16 cellular contexts compared by ENCODE assay signal in the genomic region with DNA sequence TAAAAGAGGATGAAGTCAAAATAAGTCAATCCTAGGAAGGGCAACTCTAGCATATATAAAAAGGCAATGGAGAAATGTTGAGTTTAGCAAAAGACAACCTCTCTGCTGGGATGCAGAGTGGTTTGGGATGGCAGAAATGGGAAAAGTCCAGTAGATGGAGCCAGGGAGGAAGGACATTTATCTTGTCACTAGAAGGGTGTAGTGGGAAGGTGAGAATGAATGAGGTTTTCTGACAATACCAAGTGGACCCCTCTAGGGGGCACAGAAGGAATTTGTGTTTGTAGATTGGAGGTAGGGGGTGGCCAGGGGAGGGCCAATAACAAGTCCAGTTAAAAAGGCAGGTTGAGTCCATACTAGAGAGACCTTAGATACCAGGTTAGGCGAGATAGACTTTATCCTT.
DNase-seq lines count a peak whose midpoint lies in the region; TF ChIP-seq lines count a peak whose summit lies in the region.
"Had no signal": no experiment of that assay in that cellular context is flagged by ENCODE, and none has a peak within 500 bp of the region (broad histone marks: within the 10 kb centered on the region; RNA-seq: fewer than 3 reads in every experiment).

No MANE protein-coding gene starts in this region.

- H3K9me3 ChIP-seq in effector memory CD4-positive, alpha-beta T cell (ENCODE audit: control insufficient read depth, low read length), result no peaks in the 10 kb centered on the region

- peak; percentile 14 for DNase-seq in Caki2 (ENCODE audit: low read depth)
- DNase-seq in HuH-7.5 (ENCODE audit: low spot score), result peak; percentile 49
- peak; percentile 87 for DNase-seq in iPS-NIHi7 (ENCODE audit: extremely low spot score)
- DNase-seq in effector memory CD4-positive, alpha-beta T cell, result no peak
- DNase-seq in midbrain (lab: John Stamatoyannopoulos, UW), result no peak
- DNase-seq in cardiac septum (ENCODE audit: low spot score), result no peak
- no peak for DNase-seq in DMS53 (lab: John Stamatoyannopoulos, UW)
- DNase-seq: activated CD8-positive, alpha-beta memory T cell treated with anti-CD3 and anti-CD28 coated beads, Interleukin-2, amount 50 U/mL, for 4 hours; amygdala; KG1; left cardiac atrium; NCI-H446 treated with DMSO at 0.1 percent for 48 hours; nucleus accumbens; stimulated activated CD4-positive, alpha-beta T cell treated with anti-CD3 and anti-CD28 coated beads, Interleukin-2, amount 100 ng/mL, for 48 hours had no signal

- in situ Hi-C loops in Caki2 (cut with HindIII; ENCODE audit: low pct_unique_long_range_greater_than_20kb, low sequenced_read_pairs), result no loop called here

- no peak overlapping the region for H3K4me3 ChIP-seq in effector memory CD4-positive, alpha-beta T cell (ENCODE audit: insufficient read depth, low read depth, low read length, poor library complexity, severe bottlenecking)

- intact Hi-C loops in cardiac septum (cut with DNase I), result no loop called here

- TF ChIP-seq CTCF in VCaP (conservative IDR thresholded peaks at IDR 0.05), result peak; percentile 64

- H3K27ac ChIP-seq in VCaP, result no peak overlapping the region
- no peak overlapping the region for H3K27ac ChIP-seq in effector memory CD4-positive, alpha-beta T cell (ENCODE audit: insufficient read depth, low read length, poor library complexity, severe bottlenecking)
- H3K27ac ChIP-seq: epithelial cell of prostate had no signal

- H3K36me3 ChIP-seq in effector memory CD4-positive, alpha-beta T cell (ENCODE audit: control insufficient read depth, insufficient read depth, low read length), result no peaks in the 10 kb centered on the region

- no peaks in the 10 kb centered on the region for H3K27me3 ChIP-seq in effector memory CD4-positive, alpha-beta T cell (replicated peaks; ENCODE audit: control insufficient read depth, insufficient read depth, low read length, poor library complexity, severe bottlenecking)

- H3K4me1 ChIP-seq in effector memory CD4-positive, alpha-beta T cell (ENCODE audit: control insufficient read depth, insufficient read depth, low read length, poor library complexity, severe bottlenecking), result no peaks in the 10 kb centered on the region

Comparison
In these comparisons a context has a peak if more than half of its experiments do, and no peak if none do; other contexts are left out.
1. DNase-seq: peak in Caki2 (single experiment), HuH-7.5 (single experiment) and iPS-NIHi7 (single experiment); none in effector memory CD4-positive, alpha-beta T cell (0 of 3), midbrain (single experiment), cardiac septum (single experiment) and DMS53 (single experiment).